ENCODE assay signal across 35 cellular contexts in genomic region chr3:51557993-51558392, GRCh38. TPM values are rescaled to one million over a fixed set of nuclear protein-coding genes. Genes with fewer than 3 reads are reported as not detected.
DNase-seq lines count a peak whose midpoint lies in the region; ATAC-seq, FAIRE-seq and TF ChIP-seq lines count a peak whose summit lies in the region.
"Had no signal": no experiment of that assay in that cellular context is flagged by ENCODE, and none has a peak within 500 bp of the region (broad histone marks: within the 10 kb centered on the region; RNA-seq: fewer than 3 reads in every experiment).

No MANE protein-coding gene starts in this region.

- H2BK15ac ChIP-seq in mesenchymal stem cell (ENCODE audit: low read depth, poor library complexity, severe bottlenecking): no peak overlapping the region

- H2AK5ac ChIP-seq in mesenchymal stem cell (ENCODE audit: low read length, severe bottlenecking): no peak overlapping the region

- H3K14ac ChIP-seq in mesenchymal stem cell (ENCODE audit: low read length in 2 of 2): no peak overlapping the region

- H2BK5ac ChIP-seq in mesenchymal stem cell (ENCODE audit: low read depth, low read length, poor library complexity, severe bottlenecking): no peak overlapping the region

- FAIRE-seq in HepG2 (lab: Jason Lieb, UNC): no peak
- FAIRE-seq: A204.1, A549, D721Med had no signal

- H2BK120ac ChIP-seq in mesenchymal stem cell (ENCODE audit: low read depth, low read length): no peak overlapping the region

- no peak overlapping the region for H3K27ac ChIP-seq in right lobe of liver
- no peak overlapping the region for H3K27ac ChIP-seq in HepG2 (ENCODE audit: extremely low read length, insufficient read depth, low read length)
- peak overlapping the region; percentile 48; the same call in 1 of the 2 replicates for H3K27ac ChIP-seq in VCaP
- H3K27ac ChIP-seq in neural progenitor cell: no peak overlapping the region
- no peak overlapping the region for H3K27ac ChIP-seq in mesenchymal stem cell (ENCODE audit: low read length, poor library complexity, severe bottlenecking)
- H3K27ac ChIP-seq: 22Rv1; A549; BLaER1; BLaER1 treated with 17β-estradiol and CSF1 and Interleukin-3, amounts not matched to agents 10 nM and 100 nM; C4-2B had no signal

- no peak overlapping the region for H3K18ac ChIP-seq in mesenchymal stem cell (ENCODE audit: low read depth in 1 of 2, low read length in 2 of 2)

- TF ChIP-seq CTCF in right lobe of liver (IDR thresholded peaks at IDR 0.05): no peak
- no peak for TF ChIP-seq CTCF in HepG2 (CRISPR knock-in tag; IDR thresholded peaks at IDR 0.05)
- TF ChIP-seq CTCF in VCaP (conservative IDR thresholded peaks at IDR 0.05): no peak
- TF ChIP-seq CTCF in neural progenitor cell (IDR thresholded peaks at IDR 0.05): no peak

- TF ChIP-seq RAD21 in HepG2 (CRISPR knock-in tag; IDR thresholded peaks at IDR 0.05): no peak

- H3K4me1 Mint-ChIP-seq in neural progenitor cell: no peaks in the 10 kb centered on the region
- H3K4me1 Mint-ChIP-seq: CD14-positive monocyte had no signal

- H3K27me3 ChIP-seq in right lobe of liver (no peaks in the 10 kb centered on the region), HepG2 (ENCODE audit: control insufficient read depth in 1 of 2, insufficient read depth in 2 of 2, low read length in 2 of 2) (no peaks in the 10 kb centered on the region), neural progenitor cell (no peaks in the 10 kb centered on the region), mesenchymal stem cell (ENCODE audit: control insufficient read depth in 1 of 2, insufficient read depth in 1 of 2, low read length in 2 of 2) (no peaks in the 10 kb centered on the region)
- H3K27me3 ChIP-seq: BE2C; BLaER1; BLaER1 treated with 17β-estradiol and CSF1 and Interleukin-3, amounts not matched to agents 10 nM and 100 nM had no signal

- no peaks in the 10 kb centered on the region for H3K9me3 Mint-ChIP-seq in neural progenitor cell
- H3K9me3 Mint-ChIP-seq: CD14-positive monocyte; CD4-positive, alpha-beta memory T cell; CD4-positive, alpha-beta T cell; CD8-positive, alpha-beta memory T cell; CD8-positive, alpha-beta T cell had no signal

- H2AFZ ChIP-seq in HepG2 (ENCODE audit: low read length) (no peak overlapping the region), neural progenitor cell (replicated peaks) (no peak overlapping the region), mesenchymal stem cell (ENCODE audit: low read depth, low read length) (no peak overlapping the region)

- 49% methylated on average over 5 of the region's 5 CpGs for WGBS in right lobe of liver (ENCODE audit: insufficient coverage, low coverage, low lambda C conversion rate, missing lambda C conversion rate)
- WGBS in HepG2 (ENCODE audit: low lambda C conversion rate): 95% methylated on average over 5 of the region's 5 CpGs
- 94% methylated on average over 2 of the region's 5 CpGs for WGBS in mesenchymal stem cell

- H3K79me1 ChIP-seq in mesenchymal stem cell (replicated peaks; ENCODE audit: low read length, poor library complexity, severe bottlenecking): peaks cover 43% of the 10 kb centered on the region

- no peak for TF ChIP-seq POLR2A in right lobe of liver (IDR thresholded peaks at IDR 0.05)
- TF ChIP-seq POLR2A in HepG2 (IDR thresholded peaks at IDR 0.05; ENCODE audit: insufficient read depth in 1 of 2, low read depth in 2 of 2, low read length in 2 of 2): no peak

- H3F3A ChIP-seq in neural progenitor cell (ENCODE audit: low read depth): peaks cover 3% of the 10 kb centered on the region

- no peak overlapping the region for H3K27ac Mint-ChIP-seq in neural progenitor cell
- H3K27ac Mint-ChIP-seq: B cell; CD14-positive monocyte; CD4-positive, alpha-beta T cell; CD4-positive, CD25-positive, alpha-beta regulatory T cell; CD8-positive, alpha-beta T cell had no signal

- no peaks in the 10 kb centered on the region for H3K27me3 Mint-ChIP-seq in neural progenitor cell (ENCODE audit: insufficient read depth, low read depth)
- H3K27me3 Mint-ChIP-seq: B cell; CD4-positive, alpha-beta memory T cell; CD4-positive, alpha-beta T cell; CD4-positive, CD25-positive, alpha-beta regulatory T cell; CD8-positive, alpha-beta memory T cell had no signal

- no peak overlapping the region for H3K23ac ChIP-seq in mesenchymal stem cell (ENCODE audit: low read length in 2 of 2)

- POLR2A ChIA-PET in HepG2 (lab: Yijun Ruan, JAX): no interaction called here

- no peak overlapping the region for H4K91ac ChIP-seq in mesenchymal stem cell (ENCODE audit: low read length)

- ATAC-seq in right lobe of liver: peak; percentile 16 to 76 (median 41)
- no peak for ATAC-seq in HepG2
- ATAC-seq in left lobe of liver: peak; percentile 74
- ATAC-seq: A549; CD8-positive, alpha-beta T cell had no signal

- no peaks in the 10 kb centered on the region for H3K79me2 ChIP-seq in HepG2 (ENCODE audit: insufficient read depth, low read length)
- peaks cover 68% of the 10 kb centered on the region for H3K79me2 ChIP-seq in neural progenitor cell (ENCODE audit: low read depth)

- peaks cover 0 to 35% (median 0%) of the 10 kb centered on the region in 4 donors for H3K4me1 ChIP-seq in right lobe of liver
- H3K4me1 ChIP-seq in HepG2 (ENCODE audit: insufficient read depth, low read length): peaks cover 17% of the 10 kb centered on the region
- H3K4me1 ChIP-seq in neural progenitor cell: no peaks in the 10 kb centered on the region
- no peaks in the 10 kb centered on the region for H3K4me1 ChIP-seq in mesenchymal stem cell (ENCODE audit: control insufficient read depth, insufficient read depth, low read depth, low read length)
- H3K4me1 ChIP-seq: A549, BLaER1 had no signal

- H3K9me3 ChIP-seq in right lobe of liver (no peaks in the 10 kb centered on the region), HepG2 (ENCODE audit: low read length) (no peaks in the 10 kb centered on the region), neural progenitor cell (ENCODE audit: low read depth) (no peaks in the 10 kb centered on the region), mesenchymal stem cell (ENCODE audit: control insufficient read depth, low read length) (no peaks in the 10 kb centered on the region)
- H3K9me3 ChIP-seq: A549; BE2C; BLaER1; BLaER1 treated with 17β-estradiol and CSF1 and Interleukin-3, amounts not matched to agents 10 nM and 100 nM; Caco-2 had no signal

- H3K9ac ChIP-seq in HepG2 (ENCODE audit: insufficient read depth, low read depth, low read length) (no peak overlapping the region), neural progenitor cell (no peak overlapping the region), mesenchymal stem cell (ENCODE audit: low read length) (no peak overlapping the region)
- H3K9ac ChIP-seq: BLaER1; BLaER1 treated with 17β-estradiol and CSF1 and Interleukin-3, amounts not matched to agents 10 nM and 100 nM had no signal

- no peak overlapping the region for H4K8ac ChIP-seq in mesenchymal stem cell (ENCODE audit: low read length)

- H3K4me3 Mint-ChIP-seq in neural progenitor cell: no peak overlapping the region
- H3K4me3 Mint-ChIP-seq: B cell; CD14-positive monocyte; CD4-positive, alpha-beta memory T cell; CD4-positive, alpha-beta T cell; CD4-positive, CD25-positive, alpha-beta regulatory T cell; CD8-positive, alpha-beta memory T cell; CD8-positive, alpha-beta T cell had no signal

- BruUV-seq in HepG2 (replicated peaks; lab: Mats Ljungman, UMichigan): no TSS peak

- H3K4ac ChIP-seq in mesenchymal stem cell (ENCODE audit: low read depth in 1 of 2, low read length in 2 of 2): no peak overlapping the region

- no peak overlapping the region for H3K4me2 ChIP-seq in HepG2 (ENCODE audit: low read depth, low read length)
- H3K4me2 ChIP-seq in neural progenitor cell: no peak overlapping the region
- H3K4me2 ChIP-seq in mesenchymal stem cell (ENCODE audit: low read length, poor library complexity, severe bottlenecking): no peak overlapping the region
- H3K4me2 ChIP-seq: A549; BLaER1; BLaER1 treated with 17β-estradiol and CSF1 and Interleukin-3, amounts not matched to agents 10 nM and 100 nM had no signal

- in situ Hi-C loops in HepG2 (cut with HindIII; ENCODE audit: extremely low pct_ligation_motif_present, low pct_unique_long_range_greater_than_20kb): no loop called here

- no peaks in the 10 kb centered on the region for H4K20me1 ChIP-seq in HepG2 (ENCODE audit: insufficient read depth, low read length)
- peaks cover 5% of the 10 kb centered on the region for H4K20me1 ChIP-seq in neural progenitor cell (ENCODE audit: low read depth)

- TF ChIP-seq EP300 in HepG2 (IDR thresholded peaks at IDR 0.05; ENCODE audit: low read depth in 2 of 2, low read length in 2 of 2): no peak
- no peak for TF ChIP-seq EP300 in HepG2 (CRISPR knock-in tag; IDR thresholded peaks at IDR 0.05; ENCODE audit: borderline replicate concordance)

- H2BK12ac ChIP-seq in mesenchymal stem cell (ENCODE audit: low read length in 2 of 2): no peak overlapping the region

- intact Hi-C loops in right lobe of liver (cut with DNase I): no loop called here
- intact Hi-C loops in HepG2 (cut with micrococcal nuclease; ENCODE audit: unreplicated experiment): no loop called here

- H3K36me3 Mint-ChIP-seq in neural progenitor cell: peaks cover 8% of the 10 kb centered on the region

- H3K36me3 ChIP-seq in right lobe of liver: peaks cover 0 to 11% (median 4%) of the 10 kb centered on the region in 4 donors
- H3K36me3 ChIP-seq in HepG2 (replicated peaks in 1 of 2; ENCODE audit: control insufficient read depth in 1 of 2, insufficient read depth in 2 of 2, low read length in 2 of 2): peaks cover 3 to 7% of the 10 kb centered on the region in 2 experiments; a peak in 2 of 5 replicates
- no peaks in the 10 kb centered on the region for H3K36me3 ChIP-seq in neural progenitor cell
- H3K36me3 ChIP-seq in mesenchymal stem cell (ENCODE audit: control insufficient read depth in 1 of 2, insufficient read depth in 2 of 2, low read depth in 1 of 2, low read length in 2 of 2): peaks cover 10 to 26% of the 10 kb centered on the region in 2 experiments
- H3K36me3 ChIP-seq: BE2C had no signal

- DNase-seq in right lobe of liver: no peak
- no peak for DNase-seq in HepG2 (ENCODE audit: low spot score)
- peak; percentile 40 for DNase-seq in left lobe of liver (ENCODE audit: low spot score)
- no peak for DNase-seq in neural progenitor cell (ENCODE audit: low spot score)
- DNase-seq in mesenchymal stem cell: no peak
- DNase-seq: 8988T; ACHN; AML-193; BE2C; C1 segment of cervical spinal cord; Caco-2; Calu3; CD4-positive, alpha-beta memory T cell; CD4-positive, alpha-beta T cell; CD4-positive, CD25-positive, alpha-beta regulatory T cell; CD8-positive, alpha-beta memory T cell; CD8-positive, alpha-beta T cell; COR-L47; DMS 273 treated with DMSO at 0.1 percent for 48 hours; DMS153; DMS53; DMS79; DMS79 treated with DMSO at 0.1 percent for 48 hours; DND-41; EL had no signal

- CTCF ChIA-PET in HepG2 (lab: Yijun Ruan, JAX; ENCODE audit: low intra/inter-chr PET ratio, low total read pairs): no interaction called here

- no peak overlapping the region for H3K4me3 ChIP-seq in right lobe of liver
- H3K4me3 ChIP-seq in HepG2 (replicated peaks in 1 of 3; ENCODE audit: insufficient read depth in 1 of 3, low read depth in 2 of 3, low read length in 3 of 3): no peak overlapping the region
- H3K4me3 ChIP-seq in neural progenitor cell: no peak overlapping the region
- no peak overlapping the region for H3K4me3 ChIP-seq in mesenchymal stem cell (ENCODE audit: insufficient read depth in 1 of 2, low read depth in 1 of 2, low read length in 2 of 2)
- H3K4me3 ChIP-seq: A549; BLaER1; BLaER1 treated with 17β-estradiol and CSF1 and Interleukin-3, amounts not matched to agents 10 nM and 100 nM had no signal

RNA-seq across cellular contexts. Expression of gene RAD54L2, which starts 19.5 kb away (rescaled TPM):
- 10 to 100 TPM in 5 of 6 experiments, 1 to 10 TPM in 1; 8.0 to 21.1 (median 13.7) TPM for total RNA-seq in right lobe of liver
- 14.4 and 14.8 TPM in 2 replicates for total RNA-seq in HepG2 (2016; rRNA removed; fragmentation: Illumina TruSeq; extraction: Trizol)
- 7.6 and 9.0 TPM in 2 replicates for total RNA-seq in HepG2 (2016; cell fraction: cytosol; rRNA removed; fragmentation: Illumina TruSeq; extraction: Trizol; ENCODE audit: low read depth)
- total RNA-seq in HepG2 (2016; cell fraction: insoluble cytoplasmic fraction; rRNA removed; fragmentation: Illumina TruSeq; extraction: Trizol): 12.0 and 15.1 TPM in 2 replicates
- 7.8 and 8.1 TPM in 2 replicates for total RNA-seq in HepG2 (2016; cell fraction: membrane; rRNA removed; fragmentation: Illumina TruSeq; extraction: Trizol)
- 22.2 and 23.7 TPM in 2 replicates for total RNA-seq in HepG2 (2016; cell fraction: nucleus; rRNA removed; fragmentation: Illumina TruSeq; extraction: Trizol)
- polyA plus RNA-seq in HepG2 (2011; rRNA removed): 4.9 and 5.5 TPM in 2 replicates
- polyA plus RNA-seq in HepG2 (2011; cell fraction: cytosol; rRNA removed): 1.9 and 2.3 TPM in 2 replicates
- polyA plus RNA-seq in HepG2 (2011; cell fraction: nucleus; rRNA removed): 13.0 and 13.7 TPM in 2 replicates
- polyA plus RNA-seq in HepG2 (2012): 5.0 and 5.8 TPM in 2 replicates
- 0.18 and 0.20 TPM in 2 replicates for polyA plus RNA-seq in HepG2 (2016; cell fraction: cytosol; fragmentation: Illumina TruSeq; extraction: Trizol; ENCODE audit: low read depth)
- polyA plus RNA-seq in HepG2 (2016; cell fraction: insoluble cytoplasmic fraction; fragmentation: Illumina TruSeq; extraction: Trizol; ENCODE audit: low read depth): 4.3 and 4.8 TPM in 2 replicates
- polyA plus RNA-seq in HepG2 (2016; cell fraction: membrane; fragmentation: Illumina TruSeq; extraction: Trizol; ENCODE audit: low read depth): 0.70 and 0.93 TPM in 2 replicates
- 20.2 and 20.5 TPM in 2 replicates for polyA plus RNA-seq in HepG2 (2016; cell fraction: nucleus; fragmentation: Illumina TruSeq; extraction: Trizol; ENCODE audit: insufficient read depth, low read depth)
- polyA minus RNA-seq in HepG2 (2011; rRNA and poly(A)+ RNA removed; ENCODE audit: low replicate concordance): 21.7 and 33.6 TPM in 2 replicates
- 7.8 and 11.7 TPM in 2 replicates for polyA minus RNA-seq in HepG2 (2011; cell fraction: cytosol; rRNA and poly(A)+ RNA removed)
- polyA minus RNA-seq in HepG2 (2011; cell fraction: nucleus; rRNA and poly(A)+ RNA removed): 33.7 and 44.8 TPM in 2 replicates
- total RNA-seq in left lobe of liver: 22.7 TPM
- total RNA-seq in neural progenitor cell (ENCODE audit: low replicate concordance): 30.5 and 31.7 TPM in 2 replicates
- polyA plus RNA-seq in mesenchymal stem cell (2013, experiment 1 of 2): 6.0 TPM
- polyA plus RNA-seq in mesenchymal stem cell (2013, experiment 2 of 2): 5.5 TPM

RNA-seq across cellular contexts. Expression of gene DCAF1, which starts 58.2 kb away (rescaled TPM):
- total RNA-seq in right lobe of liver (10 to 100 TPM in 2 of 6 experiments, 1 to 10 TPM in 4; 8.2 to 11.6 (median 9.5) TPM), HepG2 (2016; rRNA removed; fragmentation: Illumina TruSeq; extraction: Trizol) (14.3 and 23.3 TPM in 2 replicates), left lobe of liver (8.8 TPM), neural progenitor cell (ENCODE audit: low replicate concordance) (20.2 and 22.0 TPM in 2 replicates)
- total RNA-seq in HepG2 (2016; cell fraction: cytosol; rRNA removed; fragmentation: Illumina TruSeq; extraction: Trizol; ENCODE audit: low read depth): 4.8 and 5.0 TPM in 2 replicates
- 13.7 and 21.8 TPM in 2 replicates for total RNA-seq in HepG2 (2016; cell fraction: insoluble cytoplasmic fraction; rRNA removed; fragmentation: Illumina TruSeq; extraction: Trizol)
- total RNA-seq in HepG2 (2016; cell fraction: membrane; rRNA removed; fragmentation: Illumina TruSeq; extraction: Trizol): 6.6 and 6.7 TPM in 2 replicates
- 16.2 and 17.2 TPM in 2 replicates for total RNA-seq in HepG2 (2016; cell fraction: nucleus; rRNA removed; fragmentation: Illumina TruSeq; extraction: Trizol)
- polyA plus RNA-seq in HepG2 (2011; rRNA removed): 7.5 and 7.7 TPM in 2 replicates
- 5.0 and 6.2 TPM in 2 replicates for polyA plus RNA-seq in HepG2 (2011; cell fraction: cytosol; rRNA removed)
- polyA plus RNA-seq in HepG2 (2011; cell fraction: nucleus; rRNA removed): 14.1 and 15.6 TPM in 2 replicates
- polyA plus RNA-seq in HepG2 (2012): 11.2 and 12.3 TPM in 2 replicates
- 0.66 and 0.68 TPM in 2 replicates for polyA plus RNA-seq in HepG2 (2016; cell fraction: cytosol; fragmentation: Illumina TruSeq; extraction: Trizol; ENCODE audit: low read depth)
- 15.7 and 17.6 TPM in 2 replicates for polyA plus RNA-seq in HepG2 (2016; cell fraction: insoluble cytoplasmic fraction; fragmentation: Illumina TruSeq; extraction: Trizol; ENCODE audit: low read depth)
- polyA plus RNA-seq in HepG2 (2016; cell fraction: membrane; fragmentation: Illumina TruSeq; extraction: Trizol; ENCODE audit: low read depth): 2.2 and 2.3 TPM in 2 replicates
- polyA plus RNA-seq in HepG2 (2016; cell fraction: nucleus; fragmentation: Illumina TruSeq; extraction: Trizol; ENCODE audit: insufficient read depth, low read depth): 26.5 and 28.6 TPM in 2 replicates
- 23.4 and 48.5 TPM in 2 replicates for polyA minus RNA-seq in HepG2 (2011; rRNA and poly(A)+ RNA removed; ENCODE audit: low replicate concordance)
- polyA minus RNA-seq in HepG2 (2011; cell fraction: cytosol; rRNA and poly(A)+ RNA removed): 10.9 and 11.4 TPM in 2 replicates
- 14.0 and 16.2 TPM in 2 replicates for polyA minus RNA-seq in HepG2 (2011; cell fraction: nucleus; rRNA and poly(A)+ RNA removed)
- polyA plus RNA-seq in mesenchymal stem cell (2013, experiment 1 of 2): 6.8 TPM
- 6.3 TPM for polyA plus RNA-seq in mesenchymal stem cell (2013, experiment 2 of 2)
